In genomic region chr15:55230051-55230670, GRCh38 we compare ENCODE assay signal across 13 cellular contexts. TPM values are rescaled to one million over a fixed set of nuclear protein-coding genes. Genes with fewer than 3 reads are reported as not detected.
A peak's percentile ranks its signal among the peaks of the same experiment; 100 is the strongest.
DNase-seq lines count a peak whose midpoint lies in the region; ATAC-seq lines count a peak whose summit lies in the region.
"Had no signal": no experiment of that assay in that cellular context is flagged by ENCODE, and none has a peak within 500 bp of the region (broad histone marks: within the 10 kb centered on the region; RNA-seq: fewer than 3 reads in every experiment).

No MANE protein-coding gene starts in this region.

- peak overlapping the region; percentile 74 for H3K27ac Mint-ChIP-seq in activated naive CD8-positive, alpha-beta T cell treated with anti-CD3 and anti-CD28 coated beads for 36 hours
- H3K27ac Mint-ChIP-seq: activated naive CD4-positive, alpha-beta T cell treated with anti-CD3 and anti-CD28 coated beads for 36 hours had no signal

- intact Hi-C loops in Right ventricle myocardium inferior (cut with DNase I) = no loop called here

- no peaks in the 10 kb centered on the region for H3K27me3 Mint-ChIP-seq in activated naive CD8-positive, alpha-beta T cell treated with anti-CD3 and anti-CD28 coated beads for 36 hours

- no peak overlapping the region for H3K4me3 Mint-ChIP-seq in activated naive CD8-positive, alpha-beta T cell treated with anti-CD3 and anti-CD28 coated beads for 36 hours
- H3K4me3 Mint-ChIP-seq: activated naive CD4-positive, alpha-beta T cell treated with anti-CD3 and anti-CD28 coated beads for 36 hours had no signal

- peaks cover 16% of the 10 kb centered on the region for H3K4me1 Mint-ChIP-seq in activated naive CD8-positive, alpha-beta T cell treated with anti-CD3 and anti-CD28 coated beads for 36 hours

- DNase-seq in A172 (ENCODE audit: low spot score) (peak; percentile 13), iris pigment epithelial cell (ENCODE audit: low read depth) (peak; percentile 61), NCI-H2081 (lab: John Stamatoyannopoulos, UW) (no peak), NOMO-1 treated with dmso at 0.1 percent for 144 hours (lab: John Stamatoyannopoulos, UW; ENCODE audit: unreplicated experiment) (no peak), Right ventricle myocardium inferior (ENCODE audit: missing footprints) (no peak)
- no peak for DNase-seq in activated naive CD8-positive, alpha-beta T cell treated with anti-CD3 and anti-CD28 coated beads for 36 hours
- DNase-seq: activated naive CD4-positive, alpha-beta T cell treated with anti-CD3 and anti-CD28 coated beads for 36 hours; DMS79; NCI-H146; NCI-H526; stimulated activated CD4-positive, alpha-beta T cell treated with anti-CD3 and anti-CD28 coated beads, Interleukin-1b, Interleukin-23, amount 100 ng/mL, for 48 hours had no signal

- ATAC-seq in GM18502 (IDR thresholded peaks at IDR 0.05; ENCODE audit: poor library complexity, unreplicated experiment) (peak; percentile 63), HG03135 (IDR thresholded peaks at IDR 0.05; ENCODE audit: unreplicated experiment) (no peak), Right ventricle myocardium inferior (no peak)

- H3K9me3 Mint-ChIP-seq in activated naive CD8-positive, alpha-beta T cell treated with anti-CD3 and anti-CD28 coated beads for 36 hours = no peaks in the 10 kb centered on the region
- H3K9me3 Mint-ChIP-seq: activated naive CD4-positive, alpha-beta T cell treated with anti-CD3 and anti-CD28 coated beads for 36 hours had no signal

- H3K36me3 Mint-ChIP-seq in activated naive CD8-positive, alpha-beta T cell treated with anti-CD3 and anti-CD28 coated beads for 36 hours = peaks cover 48% of the 10 kb centered on the region

RNA-seq across cellular contexts. Expression of gene RSL24D1, which starts 33.4 kb away (rescaled TPM):
- total RNA-seq in A172 (2014; rRNA removed; shearing (Covaris generic)) = 100.0 and 130 TPM in 2 replicates
- total RNA-seq in activated naive CD8-positive, alpha-beta T cell treated with anti-CD3 and anti-CD28 coated beads for 36 hours = 100 to 1,000 TPM; 179 to 181 TPM
- total RNA-seq in Right ventricle myocardium inferior = 41.0 TPM

RNA-seq across cellular contexts. Expression of gene RAB27A, which starts 59.5 kb away (rescaled TPM):
- total RNA-seq in A172 (2014; rRNA removed; shearing (Covaris generic)) = 5.3 and 17.0 TPM in 2 replicates
- 10 to 100 TPM; 82.2 to 91.0 TPM for total RNA-seq in activated naive CD8-positive, alpha-beta T cell treated with anti-CD3 and anti-CD28 coated beads for 36 hours
- total RNA-seq in Right ventricle myocardium inferior = 6.1 TPM

Comparison
In these comparisons a context has a peak if more than half of its experiments do, and no peak if none do; other contexts are left out.
1. DNase-seq: peak in A172 (single experiment) and iris pigment epithelial cell (single experiment); none in activated naive CD8-positive, alpha-beta T cell treated with anti-CD3 and anti-CD28 coated beads for 36 hours (single experiment), NCI-H2081 (0 of 2), NOMO-1 treated with dmso at 0.1 percent for 144 hours (single experiment) and Right ventricle myocardium inferior (single experiment).